Comparison of ENCODE assay signal across 11 cellular contexts in the genomic region with DNA sequence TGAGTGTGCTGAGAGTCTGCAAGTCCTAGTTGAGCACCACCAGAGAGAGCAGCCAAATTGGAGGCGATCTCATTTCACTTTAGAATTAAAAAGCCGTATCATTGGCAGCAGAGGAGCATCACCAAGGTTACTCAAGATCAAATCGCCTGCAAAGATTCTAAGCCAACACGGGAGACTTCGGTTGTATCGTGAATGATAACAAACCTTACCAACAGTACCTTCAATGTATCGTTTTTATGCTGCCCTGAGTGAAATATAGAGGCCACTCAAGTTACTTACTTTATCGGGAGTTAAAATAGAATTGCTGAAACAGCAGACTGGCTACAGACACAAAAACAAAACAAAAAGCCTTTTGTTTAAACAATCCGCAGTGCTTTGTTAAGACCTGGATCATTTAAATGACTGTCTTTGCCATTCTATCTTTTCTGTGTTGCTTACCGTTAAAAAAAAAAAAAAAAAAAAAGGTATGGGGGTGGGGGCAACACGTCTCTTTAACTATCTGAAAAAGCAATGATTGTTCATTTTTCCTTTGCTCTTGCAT. TPM values are rescaled to one million over a fixed set of nuclear protein-coding genes. Genes with fewer than 3 reads are reported as not detected.
DNase-seq lines count a peak whose midpoint lies in the region; ATAC-seq and TF ChIP-seq lines count a peak whose summit lies in the region.
"Had no signal": no experiment of that assay in that cellular context is flagged by ENCODE, and none has a peak within 500 bp of the region (broad histone marks: within the 10 kb centered on the region; RNA-seq: fewer than 3 reads in every experiment).

No MANE protein-coding gene starts in this region.

- peak overlapping the region; percentile 29 to 42 (median 32) for H3K4me3 ChIP-seq in esophagus muscularis mucosa
- H3K4me3 ChIP-seq: thoracic aorta had no signal

- CTCF ChIA-PET in activated CD8-positive, alpha-beta T cell treated with anti-CD3 and anti-CD28 coated beads for 36 hours (lab: Charles Lee) = no interaction called here

- no peak for TF ChIP-seq EP300 in esophagus muscularis mucosa (IDR thresholded peaks at IDR 0.05)

- peak overlapping the region; percentile 48 to 62 (median 59) for H3K27ac ChIP-seq in esophagus muscularis mucosa (replicated peaks in 1 of 4)
- H3K27ac ChIP-seq: thoracic aorta had no signal

- H3K36me3 Mint-ChIP-seq in nephron progenitor cell (ENCODE audit: low read depth) = peaks cover 17% of the 10 kb centered on the region
- H3K36me3 Mint-ChIP-seq in activated CD8-positive, alpha-beta T cell treated with anti-CD3 and anti-CD28 coated beads for 36 hours (ENCODE audit: low read depth) = no peaks in the 10 kb centered on the region
- H3K36me3 Mint-ChIP-seq: CD4-positive, CD25-positive, alpha-beta regulatory T cell had no signal

- no peaks in the 10 kb centered on the region for H3K9me3 Mint-ChIP-seq in nephron progenitor cell
- no peaks in the 10 kb centered on the region for H3K9me3 Mint-ChIP-seq in activated CD8-positive, alpha-beta T cell treated with anti-CD3 and anti-CD28 coated beads for 36 hours
- H3K9me3 Mint-ChIP-seq: CD4-positive, CD25-positive, alpha-beta regulatory T cell had no signal

- 29% methylated on average over 11 of the region's 11 CpGs for WGBS in esophagus muscularis mucosa

- H3K36me3 ChIP-seq in esophagus muscularis mucosa = no peaks in the 10 kb centered on the region
- H3K36me3 ChIP-seq: thoracic aorta had no signal

- peak overlapping the region; percentile 68 for H3K27ac Mint-ChIP-seq in nephron progenitor cell
- H3K27ac Mint-ChIP-seq in activated CD8-positive, alpha-beta T cell treated with anti-CD3 and anti-CD28 coated beads for 36 hours = no peak overlapping the region
- H3K27ac Mint-ChIP-seq: CD4-positive, CD25-positive, alpha-beta regulatory T cell had no signal

- TF ChIP-seq POLR2A in esophagus muscularis mucosa (IDR thresholded peaks at IDR 0.05; ENCODE audit: low read depth) = no peak

- peak; percentile 11 for DNase-seq in DMS153 treated with DMSO at 0.1 percent for 48 hours (lab: John Stamatoyannopoulos, UW; ENCODE audit: unreplicated experiment)
- peak; percentile 51 for DNase-seq in NCI-H69 (lab: John Stamatoyannopoulos, UW)
- DNase-seq in esophagus muscularis mucosa (ENCODE audit: extremely low spot score) = no peak
- DNase-seq in nephron progenitor cell = no peak
- DNase-seq in activated CD8-positive, alpha-beta T cell treated with anti-CD3 and anti-CD28 coated beads for 36 hours = no peak
- DNase-seq in GM19240 (ENCODE audit: insufficient read length, low spot score) = no peak
- DNase-seq: activated gamma-delta T cell treated with Interleukin-2 at 50 U/mL for 16 hours; CD4-positive, CD25-positive, alpha-beta regulatory T cell had no signal

- POLR2A ChIA-PET in activated CD8-positive, alpha-beta T cell treated with anti-CD3 and anti-CD28 coated beads for 36 hours (lab: Charles Lee) = no interaction called here

- peaks cover 17 to 31% (median 27%) of the 10 kb centered on the region in 4 donors for H3K4me1 ChIP-seq in esophagus muscularis mucosa

- no peak for ATAC-seq in activated CD8-positive, alpha-beta T cell treated with anti-CD3 and anti-CD28 coated beads for 36 hours
- ATAC-seq in HG03442 (IDR thresholded peaks at IDR 0.05; ENCODE audit: unreplicated experiment) = no peak
- ATAC-seq in HG03025 (IDR thresholded peaks at IDR 0.05; ENCODE audit: low FRiP score, unreplicated experiment) = no peak

- no peaks in the 10 kb centered on the region for H3K27me3 Mint-ChIP-seq in nephron progenitor cell (ENCODE audit: low read depth, poor library complexity)
- H3K27me3 Mint-ChIP-seq in activated CD8-positive, alpha-beta T cell treated with anti-CD3 and anti-CD28 coated beads for 36 hours = no peaks in the 10 kb centered on the region

- H3K27me3 ChIP-seq in esophagus muscularis mucosa = no peaks in the 10 kb centered on the region

- H3K9me3 ChIP-seq in esophagus muscularis mucosa = no peaks in the 10 kb centered on the region
- H3K9me3 ChIP-seq: thoracic aorta had no signal

- intact Hi-C loops in esophagus muscularis mucosa (cut with DNase I) = no loop called here
- intact Hi-C loops in activated CD8-positive, alpha-beta T cell treated with anti-CD3 and anti-CD28 coated beads for 36 hours (cut with micrococcal nuclease) = no loop called here

- H3K4me1 Mint-ChIP-seq in nephron progenitor cell = peaks cover 29% of the 10 kb centered on the region
- H3K4me1 Mint-ChIP-seq in activated CD8-positive, alpha-beta T cell treated with anti-CD3 and anti-CD28 coated beads for 36 hours (ENCODE audit: low read depth) = peaks cover 5% of the 10 kb centered on the region
- H3K4me1 Mint-ChIP-seq: CD4-positive, CD25-positive, alpha-beta regulatory T cell had no signal

- peak overlapping the region; percentile 66 for H3K4me3 Mint-ChIP-seq in nephron progenitor cell
- H3K4me3 Mint-ChIP-seq in activated CD8-positive, alpha-beta T cell treated with anti-CD3 and anti-CD28 coated beads for 36 hours = no peak overlapping the region
- H3K4me3 Mint-ChIP-seq: CD4-positive, CD25-positive, alpha-beta regulatory T cell had no signal

- TF ChIP-seq CTCF in esophagus muscularis mucosa (IDR thresholded peaks at IDR 0.05) (no peak), nephron progenitor cell (IDR thresholded peaks at IDR 0.05) (no peak)
- TF ChIP-seq CTCF in activated CD8-positive, alpha-beta T cell treated with anti-CD3 and anti-CD28 coated beads for 36 hours (IDR thresholded peaks at IDR 0.05) = no peak

RNA-seq across cellular contexts. Expression of a gene that starts 14.2 kb away (rescaled TPM):
- 10 to 100 TPM in 3 of 4 donors, 1 to 10 TPM in 1; 8.6 to 15.6 (median 11.7) TPM for total RNA-seq in esophagus muscularis mucosa
- under 1 TPM; 0.18 to 0.49 TPM for total RNA-seq in activated CD8-positive, alpha-beta T cell treated with anti-CD3 and anti-CD28 coated beads for 36 hours
- total RNA-seq: CD4-positive, CD25-positive, alpha-beta regulatory T cell had no signal

Comparison
In these comparisons a context has a peak if more than half of its experiments do, and no peak if none do; other contexts are left out.
1. DNase-seq: peak in DMS153 treated with DMSO at 0.1 percent for 48 hours (single experiment) and NCI-H69 (single experiment); none in esophagus muscularis mucosa (single experiment), nephron progenitor cell (single experiment), activated CD8-positive, alpha-beta T cell treated with anti-CD3 and anti-CD28 coated beads for 36 hours (single experiment) and GM19240 (single experiment).
2. RNA of a gene that starts 14.2 kb away (total RNA-seq): 8.6 to 15.6 TPM in esophagus muscularis mucosa; 0.18 to 0.49 TPM in activated CD8-positive, alpha-beta T cell treated with anti-CD3 and anti-CD28 coated beads for 36 hours; every median in the first group is over 4 times any median in the second.